Comparison of ENCODE assay signal across 24 cellular contexts in the genomic region with DNA sequence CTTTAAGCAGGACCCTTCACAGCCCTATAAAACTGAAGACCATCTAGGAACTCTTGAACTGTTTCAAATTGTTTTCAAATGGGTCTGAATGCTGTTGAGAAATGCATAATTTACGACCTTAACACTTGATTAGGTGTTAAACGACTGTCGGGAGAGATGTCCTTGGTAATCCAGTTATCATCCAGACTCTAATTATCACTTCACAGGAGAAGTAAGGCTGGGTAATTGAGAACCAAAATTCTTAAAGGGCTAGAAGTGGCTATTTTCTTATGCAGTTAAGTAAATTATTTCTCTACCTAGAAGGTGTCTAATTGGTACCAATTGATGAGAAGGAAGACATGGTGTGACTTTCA.
"Had no signal": no experiment of that assay in that cellular context is flagged by ENCODE, and none has a peak within 500 bp of the region (broad histone marks: within the 10 kb centered on the region; RNA-seq: fewer than 3 reads in every experiment).

No MANE protein-coding gene starts in this region.

- H3K27me3 ChIP-seq: gastrocnemius medialis, left lung, neural progenitor cell, right atrium auricular region, thyroid gland, vagina had no signal

- ATAC-seq: esophagus mucosa; gastrocnemius medialis; left lung; naive thymus-derived CD4-positive, alpha-beta T cell; sciatic nerve; stimulated activated effector memory CD8-positive, alpha-beta T cell treated with anti-CD3 and anti-CD28 coated beads, Interleukin-12 subunit alpha, Interleukin-12 subunit beta, amount 100 ng/mL, for 72 hours had no signal

- H3K4me3 ChIP-seq: dorsolateral prefrontal cortex, gastrocnemius medialis, left lung, neural progenitor cell, prostate gland, right atrium auricular region, smooth muscle cell, stomach, thyroid gland, vagina had no signal

- H3K36me3 ChIP-seq: gastrocnemius medialis, left lung, neural progenitor cell, prostate gland, right atrium auricular region, stomach, thyroid gland, vagina had no signal

- H3K4me2 ChIP-seq: neural progenitor cell, smooth muscle cell had no signal

- H2AFZ ChIP-seq: neural progenitor cell had no signal

- DNase-seq: dorsolateral prefrontal cortex; effector CD4-positive, alpha-beta T cell; foreskin fibroblast; gastrocnemius medialis; kidney; left lung; mesenchymal stem cell; midbrain; naive thymus-derived CD4-positive, alpha-beta T cell; stimulated activated CD4-positive, alpha-beta T cell treated with anti-CD3 and anti-CD28 coated beads, Interleukin-2, amount 100 ng/mL, for 24 hours; stimulated activated CD4-positive, alpha-beta T cell treated with anti-CD3 and anti-CD28 coated beads, Interleukin-4, amount 100 ng/mL, for 24 hours; stimulated activated naive CD4-positive, alpha-beta T cell treated with Interleukin-2 at 50 U/mL for 16 hours; stomach; thyroid gland; trophoblast cell had no signal

- H3K9me3 ChIP-seq: gastrocnemius medialis, left lung, prostate gland, right atrium auricular region, stomach, thyroid gland, vagina had no signal

- H3K9ac ChIP-seq: neural progenitor cell had no signal

- H3K27ac ChIP-seq: dorsolateral prefrontal cortex, epithelial cell of prostate, gastrocnemius medialis, left lung, neural progenitor cell, prostate gland, right atrium auricular region, stomach, thyroid gland, vagina had no signal

- H3K4me1 ChIP-seq: gastrocnemius medialis, left lung, prostate gland, right atrium auricular region, stomach, thyroid gland, vagina had no signal
